In genomic region chr21:35189077-35189863, GRCh38 we compare ENCODE assay signal across 10 cellular contexts.
A peak's percentile ranks its signal among the peaks of the same experiment; 100 is the strongest.
DNase-seq lines count a peak whose midpoint lies in the region; ATAC-seq and TF ChIP-seq lines count a peak whose summit lies in the region.
"Had no signal": no experiment of that assay in that cellular context is flagged by ENCODE, and none has a peak within 500 bp of the region (broad histone marks: within the 10 kb centered on the region; RNA-seq: fewer than 3 reads in every experiment).

No MANE protein-coding gene starts in this region.

- CTCF ChIA-PET in activated B cell treated with CpG ODN at 0.5 μM for 24 hours (lab: Charles Lee) (interaction anchor here (1.4 kb wide), 1 partner anchor 138 kb away, joined by 7 read pairs; no protein-coding TSS in a partner anchor), WTC11 (lab: Charles Lee) (interaction anchor here (0.5 kb wide), 1 partner anchor 675 kb away, joined by 3 read pairs; no protein-coding TSS in a partner anchor)

- H3K27me3 Mint-ChIP-seq in activated B cell treated with CpG ODN at 0.5 μM for 24 hours (no peaks in the 10 kb centered on the region), WTC11 (ENCODE audit: low read depth) (peaks cover 4% of the 10 kb centered on the region; the same call in 1 of the 2 replicates)
- H3K27me3 Mint-ChIP-seq: activated naive CD4-positive, alpha-beta T cell treated with anti-CD3 and anti-CD28 coated beads, Interleukin-2, amount 10 ng/mL, durations not matched to agents 7 days and 5 days had no signal

- peak overlapping the region; percentile 5 for H3K4me3 ChIP-seq in skeletal muscle satellite cell (ENCODE audit: low read length)

- no peak overlapping the region for H3K9ac ChIP-seq in skeletal muscle satellite cell (ENCODE audit: low read depth, low read length)

- H3K4me3 Mint-ChIP-seq in activated B cell treated with CpG ODN at 0.5 μM for 24 hours, result peak overlapping the region; percentile 55
- no peak overlapping the region for H3K4me3 Mint-ChIP-seq in WTC11
- H3K4me3 Mint-ChIP-seq: activated naive CD4-positive, alpha-beta T cell treated with anti-CD3 and anti-CD28 coated beads, Interleukin-2, amount 10 ng/mL, durations not matched to agents 7 days and 5 days had no signal

- intact Hi-C loops in activated B cell treated with CpG ODN at 0.5 μM for 24 hours (cut with micrococcal nuclease), result loop anchor here (1.0 to 2.0 kb wide), 7 partner anchors 16 to 301 kb away; no protein-coding TSS in a partner anchor

- POLR2A ChIA-PET in activated B cell treated with CpG ODN at 0.5 μM for 24 hours (lab: Charles Lee) (interaction anchor here (0.5 to 2.2 kb wide), 22 partner anchors 9 to 1192 kb away, joined by 3 to 28 read pairs (median 4); partner anchors contain the start of gene RUNX1), WTC11 (lab: Charles Lee) (no interaction called here)

- H3K27ac Mint-ChIP-seq in activated B cell treated with CpG ODN at 0.5 μM for 24 hours (peak overlapping the region; percentile 78), WTC11 (no peak overlapping the region)
- H3K27ac Mint-ChIP-seq: activated naive CD4-positive, alpha-beta T cell treated with anti-CD3 and anti-CD28 coated beads, Interleukin-2, amount 10 ng/mL, durations not matched to agents 7 days and 5 days had no signal

- H3K36me3 ChIP-seq in skeletal muscle satellite cell (ENCODE audit: insufficient read depth, low read length), result no peaks in the 10 kb centered on the region
- H3K36me3 ChIP-seq: neutrophil had no signal

- no peaks in the 10 kb centered on the region for H3K9me3 ChIP-seq in skeletal muscle satellite cell (replicated peaks; ENCODE audit: low read length)

- H3K4me1 ChIP-seq in skeletal muscle satellite cell (ENCODE audit: control insufficient read depth, insufficient read depth, low read length), result peaks cover 24% of the 10 kb centered on the region

- ATAC-seq in GM18907 (IDR thresholded peaks at IDR 0.05; ENCODE audit: unreplicated experiment) (peak; percentile 96), HG02798 (IDR thresholded peaks at IDR 0.05; ENCODE audit: poor library complexity, unreplicated experiment) (peak; percentile 38), activated B cell treated with CpG ODN at 0.5 μM for 24 hours (ENCODE audit: low read depth) (peak; percentile 96), WTC11 (no peak)

- H3K4me2 ChIP-seq in skeletal muscle satellite cell (ENCODE audit: low read length), result peak overlapping the region; percentile 56

- peaks cover 5% of the 10 kb centered on the region for H3K9me3 Mint-ChIP-seq in activated B cell treated with CpG ODN at 0.5 μM for 24 hours
- peaks cover 2% of the 10 kb centered on the region for H3K9me3 Mint-ChIP-seq in WTC11
- H3K9me3 Mint-ChIP-seq: activated naive CD4-positive, alpha-beta T cell treated with anti-CD3 and anti-CD28 coated beads, Interleukin-2, amount 10 ng/mL, durations not matched to agents 7 days and 5 days had no signal

- no peak for DNase-seq in activated B cell treated with CpG ODN at 0.5 μM for 24 hours
- no peak for DNase-seq in SHP77 (lab: John Stamatoyannopoulos, UW)
- no peak for DNase-seq in pons (ENCODE audit: low spot score)
- DNase-seq in WTC11 (ENCODE audit: low spot score), result no peak
- DNase-seq: activated naive CD4-positive, alpha-beta T cell treated with anti-CD3 and anti-CD28 coated beads, Interleukin-2, amount 10 ng/mL, durations not matched to agents 7 days and 5 days; NCI-H2227 treated with DMSO at 0.1 percent for 48 hours had no signal

- peaks cover 36% of the 10 kb centered on the region for H3K4me1 Mint-ChIP-seq in activated B cell treated with CpG ODN at 0.5 μM for 24 hours
- H3K4me1 Mint-ChIP-seq in WTC11, result peaks cover 23% of the 10 kb centered on the region
- H3K4me1 Mint-ChIP-seq: activated naive CD4-positive, alpha-beta T cell treated with anti-CD3 and anti-CD28 coated beads, Interleukin-2, amount 10 ng/mL, durations not matched to agents 7 days and 5 days had no signal

- TF ChIP-seq CTCF in activated B cell treated with CpG ODN at 0.5 μM for 24 hours (IDR thresholded peaks at IDR 0.05) (no peak), WTC11 (IDR thresholded peaks at IDR 0.05) (no peak)

- H3K36me3 Mint-ChIP-seq in activated B cell treated with CpG ODN at 0.5 μM for 24 hours (ENCODE audit: low read depth) (no peaks in the 10 kb centered on the region), WTC11 (no peaks in the 10 kb centered on the region)
- H3K36me3 Mint-ChIP-seq: activated naive CD4-positive, alpha-beta T cell treated with anti-CD3 and anti-CD28 coated beads, Interleukin-2, amount 10 ng/mL, durations not matched to agents 7 days and 5 days had no signal

- no peaks in the 10 kb centered on the region for H3K27me3 ChIP-seq in skeletal muscle satellite cell (ENCODE audit: control insufficient read depth, insufficient read depth, low read length)
- H3K27me3 ChIP-seq: neutrophil had no signal

TF ChIP-seq in WTC11, 78 proteins besides CTCF, POLR2A, EP300 and RAD21:
- TF ChIP-seq KAT7 (CRISPR knock-in tag; IDR thresholded peaks at IDR 0.05; ENCODE audit: borderline replicate concordance) (no peak), PREB (CRISPR knock-in tag; IDR thresholded peaks at IDR 0.05; ENCODE audit: borderline replicate concordance) (no peak), ELF4 (CRISPR knock-in tag; IDR thresholded peaks at IDR 0.05; ENCODE audit: low read depth) (no peak), ZMAT4 (CRISPR knock-in tag; IDR thresholded peaks at IDR 0.05) (no peak)
